In genomic region chr12:48106574-48107251, GRCh38 we compare ENCODE assay signal across 8 cellular contexts. TPM values are rescaled to one million over a fixed set of nuclear protein-coding genes. Genes with fewer than 3 reads are reported as not detected.
DNase-seq lines count a peak whose midpoint lies in the region; ATAC-seq, FAIRE-seq and TF ChIP-seq lines count a peak whose summit lies in the region.

No MANE protein-coding gene starts in this region.

- no peaks in the 10 kb centered on the region for H3K36me3 Mint-ChIP-seq in osteocyte (ENCODE audit: unreplicated experiment)

- no peak overlapping the region for H2BK20ac ChIP-seq in H1 (ENCODE audit: low read length)

- H3K56ac ChIP-seq in H1 (replicated peaks; ENCODE audit: insufficient read length, low read depth, low read length), result no peak overlapping the region

- no peak for TF ChIP-seq EP300 in H1 (IDR thresholded peaks at IDR 0.05; ENCODE audit: borderline replicate concordance in 1 of 2, low read depth in 2 of 2, low read length in 2 of 2)

- in situ Hi-C loops in KBM-7 (cut with MboI; ENCODE audit: low pct_unique_long_range_greater_than_20kb, low sequenced_read_pairs), result no loop called here

- no peaks in the 10 kb centered on the region for H3K36me3 ChIP-seq in MM.1S (replicated peaks; ENCODE audit: insufficient read depth, low read length)
- no peaks in the 10 kb centered on the region for H3K36me3 ChIP-seq in H1 (ENCODE audit: control insufficient read depth in 2 of 4, insufficient read depth in 4 of 4, low read length in 3 of 4)

- H3K9ac ChIP-seq in MM.1S (ENCODE audit: low read length) (peak overlapping the region; percentile 93), H1 (replicated peaks in 1 of 4; ENCODE audit: extremely low read depth in 1 of 4, low read depth in 3 of 4, low read length in 3 of 4) (peak overlapping the region; percentile 76 to 98 (median 96); a peak in 4 of 7 replicates)

- TF ChIP-seq CTCF in MM.1S (IDR thresholded peaks at IDR 0.05; ENCODE audit: low read length) (no peak), H1 (IDR thresholded peaks at IDR 0.05; ENCODE audit: control extremely low read depth in 1 of 3, insufficient read depth in 1 of 3, low read depth in 1 of 3, low read length in 3 of 3) (no peak), osteocyte (IDR thresholded peaks at IDR 0.05) (no peak)

- peaks cover 41% of the 10 kb centered on the region for H3K79me2 ChIP-seq in MM.1S (ENCODE audit: low read length)
- peaks cover 6 to 36% of the 10 kb centered on the region in 2 experiments; a peak in 3 of 4 replicates for H3K79me2 ChIP-seq in H1 (ENCODE audit: control insufficient read depth in 1 of 2, insufficient read depth in 2 of 2, low read length in 2 of 2)

- H3K79me1 ChIP-seq in H1 (ENCODE audit: low read depth, low read length), result peaks cover 3% of the 10 kb centered on the region; the same call in 1 of the 2 replicates

- no peaks in the 10 kb centered on the region for H4K20me1 ChIP-seq in MM.1S (ENCODE audit: insufficient read depth, low read length)
- no peaks in the 10 kb centered on the region for H4K20me1 ChIP-seq in H1 (replicated peaks in 1 of 2; ENCODE audit: control insufficient read depth in 1 of 2, insufficient read depth in 2 of 2, low read length in 2 of 2)

- peak overlapping the region; percentile 99 for H3K27ac Mint-ChIP-seq in osteocyte (ENCODE audit: unreplicated experiment)

- H2AFZ ChIP-seq in MM.1S (ENCODE audit: low read length) (peak overlapping the region; percentile 91), H1 (ENCODE audit: low read length) (peak overlapping the region; percentile 99)

- no peak overlapping the region; the same call in 1 of the 2 replicates for H2BK12ac ChIP-seq in H1 (ENCODE audit: low read depth, low read length)

- peak overlapping the region; percentile 91 for H3K4me3 Mint-ChIP-seq in osteocyte (ENCODE audit: unreplicated experiment)

- H3K9me3 Mint-ChIP-seq in osteocyte (ENCODE audit: unreplicated experiment), result no peaks in the 10 kb centered on the region

- TF ChIP-seq POLR2A in H1 (IDR thresholded peaks at IDR 0.05; ENCODE audit: control extremely low read depth in 1 of 2, low read depth in 2 of 2, low read length in 2 of 2), result no peak

- H4K5ac ChIP-seq in H1 (ENCODE audit: insufficient read length, low read depth, low read length), result peak overlapping the region; percentile 83

- H3K27me3 ChIP-seq in MM.1S (replicated peaks; ENCODE audit: insufficient read depth, low read length), result no peaks in the 10 kb centered on the region
- peaks cover 0 to 5% (median 0%) of the 10 kb centered on the region in 4 experiments; a peak in 2 of 7 replicates for H3K27me3 ChIP-seq in H1 (replicated peaks in 1 of 4; ENCODE audit: control insufficient read depth in 3 of 4, extremely low read depth in 1 of 4, insufficient read depth in 3 of 4, low read length in 3 of 4)

- 58% methylated on average over 2 of the region's 2 CpGs; no CpG with 5 or more reads in 1 of the 2 experiments for WGBS in H1 (ENCODE audit: extremely low coverage in 1 of 2, insufficient coverage in 1 of 2, insufficient read length in 1 of 2, insufficient replicate concordance in 2 of 2, low coverage in 1 of 2, low lambda C conversion rate in 2 of 2, missing lambda C conversion rate in 1 of 2), 2 experiments

- peak; percentile 64 for DNase-seq in DMS53 treated with DMSO at 0.1 percent for 48 hours (lab: John Stamatoyannopoulos, UW; ENCODE audit: unreplicated experiment)
- peak; percentile 21 for DNase-seq in MM.1S
- no peak for DNase-seq in H1 (ENCODE audit: low read depth in 1 of 2, low spot score in 2 of 2)
- no peak for DNase-seq in osteocyte (ENCODE audit: extremely low spot score, unreplicated experiment)
- no peak for DNase-seq in NCI-H774 (lab: John Stamatoyannopoulos, UW)
- no peak for DNase-seq in KBM-7
- DNase-seq in GM03348 (ENCODE audit: low spot score), result no peak

- POLR2A ChIA-PET in H1 (lab: Charles Lee; ENCODE audit: partially characterized antibody), result interaction anchor here (0.7 to 7.5 kb wide), 18 partner anchors 9 to 105 kb away, joined by 3 to 56 read pairs (median 4); partner anchors contain the start of genes ASB8 and PFKM

- peaks cover 15% of the 10 kb centered on the region for H3K27me3 Mint-ChIP-seq in osteocyte (ENCODE audit: unreplicated experiment)

- CTCF ChIA-PET in H1 (lab: Charles Lee; ENCODE audit: partially characterized antibody), result interaction anchor here (0.9 to 2.8 kb wide), 8 partner anchors 9 to 327 kb away, joined by 3 to 11 read pairs (median 3); partner anchors contain the start of gene PFKM

- H3K4me3 ChIP-seq in MM.1S (ENCODE audit: low read length) (peak overlapping the region; percentile 87), H1 (ENCODE audit: extremely low read depth in 1 of 4, insufficient read depth in 2 of 4, low read depth in 3 of 4, low read length in 4 of 4) (peak overlapping the region; percentile 93 to 99 (median 96); a peak in 7 of 8 replicates)

- no peaks in the 10 kb centered on the region for H3K9me3 ChIP-seq in MM.1S (replicated peaks; ENCODE audit: insufficient read depth, low read length)
- no peaks in the 10 kb centered on the region for H3K9me3 ChIP-seq in H1 (ENCODE audit: insufficient read depth in 2 of 2, low read depth in 1 of 2, low read length in 1 of 2)

- H4K91ac ChIP-seq in H1 (replicated peaks; ENCODE audit: insufficient read length, low read length), result peak overlapping the region; percentile 31

- no peak overlapping the region for H3K23ac ChIP-seq in H1 (ENCODE audit: insufficient read length)

- H3K23me2 ChIP-seq in H1 (ENCODE audit: low read depth, low read length), result peaks cover 3% of the 10 kb centered on the region; the same call in 1 of the 2 replicates

- H3K18ac ChIP-seq in H1 (ENCODE audit: extremely low read depth, low read length), result no peak overlapping the region

- no peaks in the 10 kb centered on the region for H3K9me2 ChIP-seq in MM.1S (replicated peaks; ENCODE audit: insufficient read depth, low read length)

- no peak overlapping the region for H2BK5ac ChIP-seq in H1 (ENCODE audit: low read depth, low read length)

- H3F3A ChIP-seq in MM.1S (ENCODE audit: insufficient read depth, low read length), result peaks cover 11% of the 10 kb centered on the region

- H2BK15ac ChIP-seq in H1 (ENCODE audit: low read length), result no peak overlapping the region

- no peak for TF ChIP-seq RAD21 in H1 (IDR thresholded peaks at IDR 0.05 in 1 of 2, conservative IDR thresholded peaks at IDR 0.05 in 1 of 2; ENCODE audit: low read depth in 2 of 2, low read length in 2 of 2)

- no peak overlapping the region for H2BK120ac ChIP-seq in H1 (replicated peaks; ENCODE audit: low read depth, low read length)

- no peak overlapping the region for H3K4ac ChIP-seq in H1 (replicated peaks; ENCODE audit: insufficient read length, low read depth, low read length)

- no peak for ATAC-seq in GM18511 (IDR thresholded peaks at IDR 0.05; ENCODE audit: unreplicated experiment)

- H3K4me1 ChIP-seq in MM.1S (ENCODE audit: low read length) (peaks cover 18% of the 10 kb centered on the region), H1 (replicated peaks in 1 of 4; ENCODE audit: control insufficient read depth in 3 of 4, insufficient read depth in 4 of 4, low read length in 3 of 4) (peaks cover 0 to 6% (median 3%) of the 10 kb centered on the region in 4 experiments; a peak in 4 of 7 replicates)

- no peak overlapping the region for H2AK5ac ChIP-seq in H1 (ENCODE audit: low read depth, low read length)

- no peak for FAIRE-seq in H1 (lab: Jason Lieb, UNC)

- H3K4me1 Mint-ChIP-seq in osteocyte (ENCODE audit: unreplicated experiment), result peaks cover 21% of the 10 kb centered on the region

- no peak overlapping the region for H4K8ac ChIP-seq in H1 (ENCODE audit: extremely low read depth, insufficient read depth, low read length)

- peak overlapping the region; percentile 80 for H3K4me2 ChIP-seq in MM.1S (ENCODE audit: low read depth, low read length)
- peak overlapping the region; percentile 84 to 90 for H3K4me2 ChIP-seq in H1 (ENCODE audit: insufficient read depth in 1 of 2, low read depth in 2 of 2, low read length in 2 of 2)

- no peak overlapping the region for H3K14ac ChIP-seq in H1 (ENCODE audit: insufficient read length)

- H3K27ac ChIP-seq in MM.1S (ENCODE audit: low read length) (peak overlapping the region; percentile 99), H1 (ENCODE audit: low read depth, low read length) (peak overlapping the region; percentile 99)

TF ChIP-seq in H1, 55 proteins besides CTCF, POLR2A, EP300 and RAD21 (continues in another document):
- no peak for TF ChIP-seq KDM5A (IDR thresholded peaks at IDR 0.05; ENCODE audit: low read length)

RNA-seq across cellular contexts. Expression of gene SENP1, which starts 0.8 kb away (rescaled TPM):
- 29.8 and 31.5 TPM in 2 replicates for total RNA-seq in H1 (2021; fragmentation: NEBNext Ultra II Directional; extraction: Animal tissue kit (Norgen Biotek cat#: 25700))
- 9.5 and 14.2 TPM in 2 replicates for polyA plus RNA-seq in H1 (2011; rRNA removed)
- polyA plus RNA-seq in H1 (2011; cell fraction: cytosol; rRNA removed), result 12.6 TPM
- 9.8 TPM for polyA plus RNA-seq in H1 (2011; cell fraction: nucleus; rRNA removed)
- polyA plus RNA-seq in H1 (2012, experiment 1 of 2), result 9.6 to 15.5 TPM (median 12.5 TPM) in 4 replicates
- 1.3 TPM for polyA plus RNA-seq in H1 (2012, experiment 2 of 2)
- 16.9 TPM for polyA plus RNA-seq in H1 (2013, experiment 1 of 2)
- 16.0 TPM for polyA plus RNA-seq in H1 (2013, experiment 2 of 2)
- polyA minus RNA-seq in H1 (2011; rRNA and poly(A)+ RNA removed), result 40.5 and 56.9 TPM in 2 replicates
- polyA minus RNA-seq in H1 (2011; cell fraction: cytosol; rRNA and poly(A)+ RNA removed), result 20.7 TPM
- 39.5 TPM for polyA minus RNA-seq in H1 (2011; cell fraction: nucleus; rRNA and poly(A)+ RNA removed)
- total RNA-seq in osteocyte, result 19.4 and 25.6 TPM in 2 replicates

RNA-seq across cellular contexts. Expression of gene PFKM, which starts 12.5 kb away (rescaled TPM):
- total RNA-seq in H1 (2021; fragmentation: NEBNext Ultra II Directional; extraction: Animal tissue kit (Norgen Biotek cat#: 25700)), result 106 and 109 TPM in 2 replicates
- 62.6 and 73.7 TPM in 2 replicates for polyA plus RNA-seq in H1 (2011; rRNA removed)
- polyA plus RNA-seq in H1 (2011; cell fraction: cytosol; rRNA removed), result 88.9 TPM
- 120 TPM for polyA plus RNA-seq in H1 (2011; cell fraction: nucleus; rRNA removed)
- 119 to 125 TPM (median 122 TPM) in 4 replicates for polyA plus RNA-seq in H1 (2012, experiment 1 of 2)
- 25.5 TPM for polyA plus RNA-seq in H1 (2012, experiment 2 of 2)
- 35.6 TPM for polyA plus RNA-seq in H1 (2013, experiment 1 of 2)
- 32.4 TPM for polyA plus RNA-seq in H1 (2013, experiment 2 of 2)
- 127 and 159 TPM in 2 replicates for polyA minus RNA-seq in H1 (2011; rRNA and poly(A)+ RNA removed)
- polyA minus RNA-seq in H1 (2011; cell fraction: cytosol; rRNA and poly(A)+ RNA removed), result 44.6 TPM
- polyA minus RNA-seq in H1 (2011; cell fraction: nucleus; rRNA and poly(A)+ RNA removed), result 92.9 TPM
- 78.0 and 81.5 TPM in 2 replicates for total RNA-seq in osteocyte

RNA-seq across cellular contexts. Expression of gene ASB8, which starts 50.6 kb away (rescaled TPM):
- total RNA-seq in H1 (2021; fragmentation: NEBNext Ultra II Directional; extraction: Animal tissue kit (Norgen Biotek cat#: 25700)), result 8.1 and 8.3 TPM in 2 replicates
- 3.8 and 4.2 TPM in 2 replicates for polyA plus RNA-seq in H1 (2011; rRNA removed)
- 7.7 TPM for polyA plus RNA-seq in H1 (2011; cell fraction: cytosol; rRNA removed)
- polyA plus RNA-seq in H1 (2011; cell fraction: nucleus; rRNA removed), result 5.0 TPM
- 7.5 to 10.4 TPM (median 8.3 TPM) in 4 replicates for polyA plus RNA-seq in H1 (2012, experiment 1 of 2)
- 5.9 TPM for polyA plus RNA-seq in H1 (2012, experiment 2 of 2)
- polyA plus RNA-seq in H1 (2013, experiment 1 of 2), result 4.8 TPM
- 4.6 TPM for polyA plus RNA-seq in H1 (2013, experiment 2 of 2)
- 12.5 and 15.9 TPM in 2 replicates for polyA minus RNA-seq in H1 (2011; rRNA and poly(A)+ RNA removed)
- polyA minus RNA-seq in H1 (2011; cell fraction: cytosol; rRNA and poly(A)+ RNA removed), result 3.4 TPM
- polyA minus RNA-seq in H1 (2011; cell fraction: nucleus; rRNA and poly(A)+ RNA removed), result 7.7 TPM
- 34.4 and 36.1 TPM in 2 replicates for total RNA-seq in osteocyte

Comparison
In these comparisons a context has a peak if more than half of its experiments do, and no peak if none do; other contexts are left out.
1. DNase-seq: peak in DMS53 treated with DMSO at 0.1 percent for 48 hours (single experiment) and MM.1S (single experiment); none in H1 (0 of 2), osteocyte (single experiment), NCI-H774 (single experiment), KBM-7 (single experiment) and GM03348 (single experiment).